1 cellular context compared by ENCODE assay signal in the genomic region with DNA sequence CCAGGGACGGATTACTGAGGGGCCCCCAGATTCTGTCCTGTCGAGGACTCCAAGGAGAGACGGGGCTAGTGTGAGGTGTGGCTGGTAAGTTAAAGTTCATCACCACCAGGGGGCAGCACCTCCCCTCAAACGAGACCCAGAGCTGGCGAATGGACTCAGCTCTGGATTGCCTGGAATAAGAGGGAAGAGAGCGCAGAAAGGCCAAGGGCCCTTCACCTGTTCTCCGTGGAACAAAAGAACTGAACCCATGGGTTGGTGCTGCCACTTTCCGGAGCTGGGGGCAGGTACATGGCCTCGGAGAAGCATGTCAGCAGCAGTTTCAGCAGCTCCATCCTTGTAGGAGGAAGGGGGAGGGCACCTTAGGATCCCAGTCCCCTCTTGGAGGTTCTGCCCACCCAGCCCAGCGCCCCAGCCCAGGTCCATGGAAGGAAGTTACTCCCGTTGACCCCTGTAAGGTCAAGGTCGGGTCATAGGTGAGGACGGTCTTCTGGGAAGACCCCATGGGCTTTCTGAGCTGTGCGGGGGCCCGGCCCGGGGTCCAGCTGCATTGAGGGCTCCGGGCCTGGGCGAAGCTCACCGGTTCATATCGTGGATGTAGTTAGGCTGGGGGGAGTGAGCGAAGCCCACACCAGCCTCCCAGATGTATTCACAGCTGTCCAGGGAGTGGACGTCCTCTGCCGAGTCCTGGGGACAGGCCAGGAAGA.
TF ChIP-seq lines count a peak whose summit lies in the region.

No MANE protein-coding gene starts in this region.

TF ChIP-seq in K562, 482 proteins besides CTCF, POLR2A, EP300 and RAD21:
- TF ChIP-seq RAD51 (IDR thresholded peaks at IDR 0.05; ENCODE audit: borderline replicate concordance, low read depth), result no peak; the same call in 1 of the 2 replicates
- TF ChIP-seq SMC3 (conservative IDR thresholded peaks at IDR 0.05; ENCODE audit: insufficient read depth, low read depth, low read length), result peak; percentile 89
- peak; percentile 76 for TF ChIP-seq CTBP1 (IDR thresholded peaks at IDR 0.05; ENCODE audit: borderline replicate concordance)
- no peak for TF ChIP-seq GABPA (tag; conservative IDR thresholded peaks at IDR 0.05; ENCODE audit: low read depth)
- 0 out of 4 replicates have a peak, but pooled peaks of 1 of the 2 experiments have one; percentile 10 for TF ChIP-seq RCOR1 (IDR thresholded peaks at IDR 0.05; ENCODE audit: borderline replicate concordance in 1 of 2, low read depth in 2 of 2, low read length in 2 of 2)
- no peak for TF ChIP-seq GATAD2A (IDR thresholded peaks at IDR 0.05)
- TF ChIP-seq RB1 (IDR thresholded peaks at IDR 0.05; ENCODE audit: low read depth), result peak; percentile 53; the same call in 1 of the 2 replicates
- TF ChIP-seq MEIS2 (IDR thresholded peaks at IDR 0.05; ENCODE audit: partially characterized antibody), result no peak
- TF ChIP-seq IFI16 (CRISPR knock-in tag; IDR thresholded peaks at IDR 0.05), result no peak
- TF ChIP-seq MTA1 (IDR thresholded peaks at IDR 0.05; ENCODE audit: borderline replicate concordance), result no peak
- TF ChIP-seq TEAD4 (IDR thresholded peaks at IDR 0.05; ENCODE audit: low read length), result 0 out of 2 replicates have a peak, but pooled peaks have one; percentile 8
- TF ChIP-seq TEAD4 (CRISPR knock-in tag; IDR thresholded peaks at IDR 0.05; ENCODE audit: borderline replicate concordance), result no peak
- TF ChIP-seq, protein P1, sequence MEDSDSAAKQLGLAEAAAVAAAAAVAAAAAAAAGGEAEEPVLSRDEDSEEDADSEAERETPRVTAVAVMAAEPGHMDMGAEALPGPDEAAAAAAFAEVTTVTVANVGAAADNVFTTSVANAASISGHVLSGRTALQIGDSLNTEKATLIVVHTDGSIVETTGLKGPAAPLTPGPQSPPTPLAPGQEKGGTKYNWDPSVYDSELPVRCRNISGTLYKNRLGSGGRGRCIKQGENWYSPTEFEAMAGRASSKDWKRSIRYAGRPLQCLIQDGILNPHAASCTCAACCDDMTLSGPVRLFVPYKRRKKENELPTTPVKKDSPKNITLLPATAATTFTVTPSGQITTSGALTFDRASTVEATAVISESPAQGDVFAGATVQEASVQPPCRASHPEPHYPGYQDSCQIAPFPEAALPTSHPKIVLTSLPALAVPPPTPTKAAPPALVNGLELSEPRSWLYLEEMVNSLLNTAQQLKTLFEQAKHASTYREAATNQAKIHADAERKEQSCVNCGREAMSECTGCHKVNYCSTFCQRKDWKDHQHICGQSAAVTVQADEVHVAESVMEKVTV (CRISPR knock-in tag; IDR thresholded peaks at IDR 0.05), result peak; percentile 91
- TF ChIP-seq, protein P2, sequence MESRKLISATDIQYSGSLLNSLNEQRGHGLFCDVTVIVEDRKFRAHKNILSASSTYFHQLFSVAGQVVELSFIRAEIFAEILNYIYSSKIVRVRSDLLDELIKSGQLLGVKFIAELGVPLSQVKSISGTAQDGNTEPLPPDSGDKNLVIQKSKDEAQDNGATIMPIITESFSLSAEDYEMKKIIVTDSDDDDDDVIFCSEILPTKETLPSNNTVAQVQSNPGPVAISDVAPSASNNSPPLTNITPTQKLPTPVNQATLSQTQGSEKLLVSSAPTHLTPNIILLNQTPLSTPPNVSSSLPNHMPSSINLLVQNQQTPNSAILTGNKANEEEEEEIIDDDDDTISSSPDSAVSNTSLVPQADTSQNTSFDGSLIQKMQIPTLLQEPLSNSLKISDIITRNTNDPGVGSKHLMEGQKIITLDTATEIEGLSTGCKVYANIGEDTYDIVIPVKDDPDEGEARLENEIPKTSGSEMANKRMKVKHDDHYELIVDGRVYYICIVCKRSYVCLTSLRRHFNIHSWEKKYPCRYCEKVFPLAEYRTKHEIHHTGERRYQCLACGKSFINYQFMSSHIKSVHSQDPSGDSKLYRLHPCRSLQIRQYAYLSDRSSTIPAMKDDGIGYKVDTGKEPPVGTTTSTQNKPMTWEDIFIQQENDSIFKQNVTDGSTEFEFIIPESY (CRISPR knock-in tag; IDR thresholded peaks at IDR 0.05), result peak; percentile 35; the same call in 1 of the 2 replicates
- peak in 1 of 2 experiments; percentile 33; a peak in 1 of 4 replicates for TF ChIP-seq MAZ (CRISPR knock-in tag; conservative IDR thresholded peaks at IDR 0.05 in 1 of 2, IDR thresholded peaks at IDR 0.05 in 1 of 2)
- TF ChIP-seq BRD4 (IDR thresholded peaks at IDR 0.05), result no peak
- TF ChIP-seq, protein P3, sequence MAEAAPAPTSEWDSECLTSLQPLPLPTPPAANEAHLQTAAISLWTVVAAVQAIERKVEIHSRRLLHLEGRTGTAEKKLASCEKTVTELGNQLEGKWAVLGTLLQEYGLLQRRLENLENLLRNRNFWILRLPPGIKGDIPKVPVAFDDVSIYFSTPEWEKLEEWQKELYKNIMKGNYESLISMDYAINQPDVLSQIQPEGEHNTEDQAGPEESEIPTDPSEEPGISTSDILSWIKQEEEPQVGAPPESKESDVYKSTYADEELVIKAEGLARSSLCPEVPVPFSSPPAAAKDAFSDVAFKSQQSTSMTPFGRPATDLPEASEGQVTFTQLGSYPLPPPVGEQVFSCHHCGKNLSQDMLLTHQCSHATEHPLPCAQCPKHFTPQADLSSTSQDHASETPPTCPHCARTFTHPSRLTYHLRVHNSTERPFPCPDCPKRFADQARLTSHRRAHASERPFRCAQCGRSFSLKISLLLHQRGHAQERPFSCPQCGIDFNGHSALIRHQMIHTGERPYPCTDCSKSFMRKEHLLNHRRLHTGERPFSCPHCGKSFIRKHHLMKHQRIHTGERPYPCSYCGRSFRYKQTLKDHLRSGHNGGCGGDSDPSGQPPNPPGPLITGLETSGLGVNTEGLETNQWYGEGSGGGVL (CRISPR knock-in tag; IDR thresholded peaks at IDR 0.05), result no peak
- TF ChIP-seq ARID2 (IDR thresholded peaks at IDR 0.05), result peak; percentile 94
- TF ChIP-seq, protein P4, sequence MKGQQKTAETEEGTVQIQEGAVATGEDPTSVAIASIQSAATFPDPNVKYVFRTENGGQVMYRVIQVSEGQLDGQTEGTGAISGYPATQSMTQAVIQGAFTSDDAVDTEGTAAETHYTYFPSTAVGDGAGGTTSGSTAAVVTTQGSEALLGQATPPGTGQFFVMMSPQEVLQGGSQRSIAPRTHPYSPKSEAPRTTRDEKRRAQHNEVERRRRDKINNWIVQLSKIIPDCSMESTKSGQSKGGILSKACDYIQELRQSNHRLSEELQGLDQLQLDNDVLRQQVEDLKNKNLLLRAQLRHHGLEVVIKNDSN (CRISPR knock-in tag; IDR thresholded peaks at IDR 0.05), result no peak
- TF ChIP-seq NR2C2 (CRISPR knock-in tag; IDR thresholded peaks at IDR 0.05), result no peak
- no peak for TF ChIP-seq NR2C2 (tag; IDR thresholded peaks at IDR 0.05)
- peak; percentile 83; the same call in 1 of the 2 replicates for TF ChIP-seq CC2D1A (IDR thresholded peaks at IDR 0.05)
- TF ChIP-seq, protein P5, sequence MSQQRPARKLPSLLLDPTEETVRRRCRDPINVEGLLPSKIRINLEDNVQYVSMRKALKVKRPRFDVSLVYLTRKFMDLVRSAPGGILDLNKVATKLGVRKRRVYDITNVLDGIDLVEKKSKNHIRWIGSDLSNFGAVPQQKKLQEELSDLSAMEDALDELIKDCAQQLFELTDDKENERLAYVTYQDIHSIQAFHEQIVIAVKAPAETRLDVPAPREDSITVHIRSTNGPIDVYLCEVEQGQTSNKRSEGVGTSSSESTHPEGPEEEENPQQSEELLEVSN (IDR thresholded peaks at IDR 0.05; ENCODE audit: borderline replicate concordance in 1 of 2, extremely low read depth in 1 of 2, insufficient read depth in 1 of 2, insufficient read length in 1 of 2, low read depth in 1 of 2, low read length in 1 of 2, poor library complexity in 1 of 2, severe bottlenecking in 1 of 2), result no peak
- peak; percentile 75; the same call in 1 of the 2 replicates for TF ChIP-seq STAG1 (CRISPR knock-in tag; IDR thresholded peaks at IDR 0.05; ENCODE audit: borderline replicate concordance)
- peak; percentile 29 for TF ChIP-seq TBP (optimal IDR thresholded peaks at IDR 0.05; ENCODE audit: low read depth, low read length)
- TF ChIP-seq DIDO1 (tag; IDR thresholded peaks at IDR 0.05; ENCODE audit: low read depth), result no peak
- TF ChIP-seq L3MBTL2 (IDR thresholded peaks at IDR 0.05), result peak; percentile 23; the same call in 1 of the 2 replicates
- TF ChIP-seq PHF8 (IDR thresholded peaks at IDR 0.05; ENCODE audit: borderline replicate concordance, low read length), result no peak
- TF ChIP-seq, protein P6, sequence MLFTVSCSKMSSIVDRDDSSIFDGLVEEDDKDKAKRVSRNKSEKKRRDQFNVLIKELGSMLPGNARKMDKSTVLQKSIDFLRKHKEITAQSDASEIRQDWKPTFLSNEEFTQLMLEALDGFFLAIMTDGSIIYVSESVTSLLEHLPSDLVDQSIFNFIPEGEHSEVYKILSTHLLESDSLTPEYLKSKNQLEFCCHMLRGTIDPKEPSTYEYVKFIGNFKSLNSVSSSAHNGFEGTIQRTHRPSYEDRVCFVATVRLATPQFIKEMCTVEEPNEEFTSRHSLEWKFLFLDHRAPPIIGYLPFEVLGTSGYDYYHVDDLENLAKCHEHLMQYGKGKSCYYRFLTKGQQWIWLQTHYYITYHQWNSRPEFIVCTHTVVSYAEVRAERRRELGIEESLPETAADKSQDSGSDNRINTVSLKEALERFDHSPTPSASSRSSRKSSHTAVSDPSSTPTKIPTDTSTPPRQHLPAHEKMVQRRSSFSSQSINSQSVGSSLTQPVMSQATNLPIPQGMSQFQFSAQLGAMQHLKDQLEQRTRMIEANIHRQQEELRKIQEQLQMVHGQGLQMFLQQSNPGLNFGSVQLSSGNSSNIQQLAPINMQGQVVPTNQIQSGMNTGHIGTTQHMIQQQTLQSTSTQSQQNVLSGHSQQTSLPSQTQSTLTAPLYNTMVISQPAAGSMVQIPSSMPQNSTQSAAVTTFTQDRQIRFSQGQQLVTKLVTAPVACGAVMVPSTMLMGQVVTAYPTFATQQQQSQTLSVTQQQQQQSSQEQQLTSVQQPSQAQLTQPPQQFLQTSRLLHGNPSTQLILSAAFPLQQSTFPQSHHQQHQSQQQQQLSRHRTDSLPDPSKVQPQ (CRISPR knock-in tag; IDR thresholded peaks at IDR 0.05; ENCODE audit: borderline replicate concordance), result no peak
